27 cellular contexts compared by ENCODE assay signal in the genomic region with DNA sequence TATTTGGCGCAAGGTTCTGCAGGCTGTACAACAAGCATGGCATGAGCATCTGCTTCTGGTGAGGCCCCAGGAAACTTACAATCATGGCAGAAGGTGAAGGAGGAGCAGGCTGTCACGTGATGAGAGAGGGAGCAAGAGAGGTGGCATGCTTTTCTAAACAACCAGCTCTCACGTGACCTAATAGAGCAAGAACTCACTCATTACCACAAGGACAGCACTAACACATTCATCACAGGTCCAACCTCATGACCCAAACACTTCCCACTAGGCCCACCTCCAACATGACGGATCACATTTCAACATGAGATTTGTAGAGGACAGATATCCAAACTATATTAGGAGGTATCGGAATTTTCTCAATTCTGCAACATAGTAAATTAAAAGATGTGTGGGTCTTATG.
DNase-seq lines count a peak whose midpoint lies in the region; TF ChIP-seq lines count a peak whose summit lies in the region.
"Had no signal": no experiment of that assay in that cellular context is flagged by ENCODE, and none has a peak within 500 bp of the region (broad histone marks: within the 10 kb centered on the region; RNA-seq: fewer than 3 reads in every experiment).

No MANE protein-coding gene starts in this region.

- no peaks in the 10 kb centered on the region for H3K9me3 ChIP-seq in GM23248 (ENCODE audit: low read depth)
- H3K9me3 ChIP-seq in parathyroid adenoma (ENCODE audit: control insufficient read depth, low read length): no peaks in the 10 kb centered on the region
- H3K9me3 ChIP-seq: adrenal gland, BLaER1, colonic mucosa, neutrophil, thyroid gland, vagina had no signal

- H3K4me1 ChIP-seq in GM23248 (ENCODE audit: insufficient read depth) (peaks cover 10% of the 10 kb centered on the region), parathyroid adenoma (no peaks in the 10 kb centered on the region)
- H3K4me1 ChIP-seq: adrenal gland, colonic mucosa, thyroid gland had no signal

- no peak overlapping the region for H3K4me3 ChIP-seq in GM23248
- no peak overlapping the region for H3K4me3 ChIP-seq in choroid plexus epithelial cell (ENCODE audit: low read depth, low read length)
- H3K4me3 ChIP-seq in parathyroid adenoma (ENCODE audit: low read depth, low read length): no peak overlapping the region
- H3K4me3 ChIP-seq: adrenal gland, BLaER1, colonic mucosa, thyroid gland, vagina had no signal

- no peaks in the 10 kb centered on the region for H3K36me3 ChIP-seq in GM23248 (ENCODE audit: low read depth)
- H3K36me3 ChIP-seq in parathyroid adenoma (ENCODE audit: control insufficient read depth, insufficient read depth, low read length): no peaks in the 10 kb centered on the region
- H3K36me3 ChIP-seq: adrenal gland, BLaER1, colonic mucosa, neutrophil, thyroid gland, vagina had no signal

- DNase-seq in GM23248: peak; percentile 51
- DNase-seq in M059J (ENCODE audit: low read depth): peak; percentile 72
- DNase-seq in choroid plexus epithelial cell (ENCODE audit: low read depth): peak; percentile 69
- no peak for DNase-seq in COR-L47 (lab: John Stamatoyannopoulos, UW)
- DNase-seq in AG20443 (ENCODE audit: low spot score): no peak
- DNase-seq in SKM-1 treated with dmso at 0.1 percent for 144 hours (lab: John Stamatoyannopoulos, UW; ENCODE audit: unreplicated experiment): no peak
- DNase-seq: activated CD4-positive, alpha-beta memory T cell treated with anti-CD3 and anti-CD28 coated beads, Interleukin-2, amount 10 ng/mL, durations not matched to agents 7 days and 5 days; activated CD4-positive, alpha-beta T cell treated with anti-CD3 and anti-CD28 coated beads for 1 hour; activated naive CD4-positive, alpha-beta T cell treated with anti-CD3 and anti-CD28 coated beads for 36 hours; adrenal gland; colonic mucosa; DMS153; effector CD4-positive, alpha-beta T cell; head of caudate nucleus; HFFc6; KG1; left ventricle myocardium superior; naive B cell; NCI-H2029; NCI-H526; SHP77 treated with DMSO at 0.1 percent for 48 hours; stimulated activated CD4-positive, alpha-beta T cell treated with anti-CD3 and anti-CD28 coated beads, Interleukin-4, amount 100 ng/mL, for 24 hours; thyroid gland had no signal

- no peaks in the 10 kb centered on the region for H4K20me1 ChIP-seq in GM23248 (ENCODE audit: insufficient read depth)
- H4K20me1 ChIP-seq: BLaER1 had no signal

- H3K9me2 ChIP-seq in GM23248 (ENCODE audit: insufficient read depth): no peaks in the 10 kb centered on the region

- H3K9ac ChIP-seq in GM23248: no peak overlapping the region
- no peak overlapping the region for H3K9ac ChIP-seq in parathyroid adenoma
- H3K9ac ChIP-seq: BLaER1 had no signal

- H2AFZ ChIP-seq in GM23248 (no peak overlapping the region), parathyroid adenoma (peak overlapping the region; percentile 44)

- no peak overlapping the region for H3K27ac ChIP-seq in GM23248
- no peak overlapping the region for H3K27ac ChIP-seq in parathyroid adenoma
- H3K27ac ChIP-seq: adrenal gland, BLaER1, colonic mucosa, neutrophil, thyroid gland, vagina had no signal

- H3F3A ChIP-seq in GM23248 (ENCODE audit: insufficient read depth): peaks cover 17% of the 10 kb centered on the region

- WGBS in GM23248 (ENCODE audit: low coverage in 1 of 2, low lambda C conversion rate in 2 of 2, missing lambda C conversion rate in 2 of 2), 2 experiments: 40 to 44% methylated on average over 5 of the region's 5 CpGs

- H3K4me2 ChIP-seq in GM23248 (ENCODE audit: unreplicated experiment): no peak overlapping the region
- no peak overlapping the region for H3K4me2 ChIP-seq in parathyroid adenoma (ENCODE audit: low read length)
- H3K4me2 ChIP-seq: BLaER1 had no signal

- H3K79me2 ChIP-seq in GM23248 (ENCODE audit: insufficient read depth) (no peaks in the 10 kb centered on the region), parathyroid adenoma (no peaks in the 10 kb centered on the region)

- TF ChIP-seq CTCF in choroid plexus epithelial cell (conservative IDR thresholded peaks at IDR 0.05; ENCODE audit: low read depth, low read length): no peak
- no peak for TF ChIP-seq CTCF in parathyroid adenoma (IDR thresholded peaks at IDR 0.05)

- no peaks in the 10 kb centered on the region for H3K27me3 ChIP-seq in GM23248 (replicated peaks; ENCODE audit: insufficient read depth)
- H3K27me3 ChIP-seq in parathyroid adenoma (ENCODE audit: control insufficient read depth, insufficient read depth, low read length): no peaks in the 10 kb centered on the region
- H3K27me3 ChIP-seq: adrenal gland, BLaER1, colonic mucosa, neutrophil, thyroid gland, vagina had no signal

- in situ Hi-C loops in GM23248 (cut with MboI): no loop called here

Comparison
In these comparisons a context has a peak if more than half of its experiments do, and no peak if none do; other contexts are left out.
1. DNase-seq: peak in GM23248 (single experiment), M059J (single experiment) and choroid plexus epithelial cell (single experiment); none in COR-L47 (single experiment), AG20443 (single experiment) and SKM-1 treated with dmso at 0.1 percent for 144 hours (single experiment).